In the genomic region with DNA sequence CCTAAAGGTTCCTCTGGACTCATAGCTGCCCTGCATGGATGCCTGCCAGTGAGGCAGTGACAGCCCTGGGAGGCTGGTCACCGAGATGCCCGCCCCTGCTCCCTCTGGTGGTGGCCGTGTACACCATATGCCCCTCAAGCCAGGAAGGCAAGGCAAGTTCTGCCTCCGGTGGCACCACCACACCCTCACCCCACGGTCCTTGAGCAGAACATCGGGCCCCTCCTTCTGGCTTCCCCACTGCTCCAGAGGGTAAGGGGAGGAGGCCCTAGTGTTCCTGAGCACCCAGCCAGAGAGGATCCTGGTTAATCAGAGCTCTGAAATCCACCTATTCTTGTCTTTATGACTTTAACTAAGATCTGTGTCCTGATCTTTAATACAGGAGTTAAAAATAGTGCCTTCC, we compare ENCODE assay signal across 9 cellular contexts. TPM values are rescaled to one million over a fixed set of nuclear protein-coding genes. Genes with fewer than 3 reads are reported as not detected.
DNase-seq lines count a peak whose midpoint lies in the region; ATAC-seq and TF ChIP-seq lines count a peak whose summit lies in the region.
"Had no signal": no experiment of that assay in that cellular context is flagged by ENCODE, and none has a peak within 500 bp of the region (broad histone marks: within the 10 kb centered on the region; RNA-seq: fewer than 3 reads in every experiment).

No MANE protein-coding gene starts in this region.

- 71% methylated on average over 6 of the region's 6 CpGs for WGBS in hepatocyte (ENCODE audit: low lambda C conversion rate, missing lambda C conversion rate)
- WGBS in thyroid gland, 2 donors, result 17 to 27% methylated on average over 3 to 4 of the region's 6 CpGs

- H3K36me3 ChIP-seq in hepatocyte (replicated peaks; ENCODE audit: insufficient read depth, low read depth) (no peaks in the 10 kb centered on the region), thyroid gland (peaks cover 0 to 8% of the 10 kb centered on the region in 2 donors)

- TF ChIP-seq POLR2A in thyroid gland (IDR thresholded peaks at IDR 0.05), result no peak

- peak overlapping the region; percentile 87 for H3K27ac ChIP-seq in hepatocyte
- peak overlapping the region; percentile 75 to 89 (median 77) for H3K27ac ChIP-seq in thyroid gland

- no peak overlapping the region for H2AFZ ChIP-seq in hepatocyte

- TF ChIP-seq CTCF in hepatocyte (IDR thresholded peaks at IDR 0.05; ENCODE audit: poor library complexity), result peak; percentile 53
- TF ChIP-seq CTCF in thyroid gland (IDR thresholded peaks at IDR 0.05), result peak in 5 of 6 experiments; percentile 54 to 88 (median 61)

- intact Hi-C loops in thyroid gland (cut with DNase I), result no loop called here

- H3K79me2 ChIP-seq in hepatocyte, result peaks cover 10% of the 10 kb centered on the region

- peak; percentile 64 for DNase-seq in DMS 273 (lab: John Stamatoyannopoulos, UW; ENCODE audit: unreplicated experiment)
- DNase-seq in DMS 273 treated with DMSO at 0.1 percent for 48 hours (lab: John Stamatoyannopoulos, UW), result no peak
- DNase-seq in NCI-H524 treated with DMSO at 0.1 percent for 48 hours (lab: John Stamatoyannopoulos, UW), result peak; percentile 5
- DNase-seq in activated T-helper 1 cell treated with anti-CD3 and anti-CD28 coated beads, Interleukin-2, amount 50 U/mL, for 16 hours (ENCODE audit: low read depth in 1 of 2, low spot score in 1 of 2), result peak; percentile 31 to 53
- peak; percentile 69 for DNase-seq in hepatocyte (ENCODE audit: low spot score)
- peak; percentile 56 to 84 for DNase-seq in thyroid gland
- DNase-seq in OCI-M2 (lab: John Stamatoyannopoulos, UW; ENCODE audit: unreplicated experiment), result no peak

- H3K27me3 ChIP-seq in hepatocyte (no peaks in the 10 kb centered on the region), thyroid gland (no peaks in the 10 kb centered on the region)

- H3K9me3 ChIP-seq in hepatocyte (ENCODE audit: low read depth) (no peaks in the 10 kb centered on the region), thyroid gland (no peaks in the 10 kb centered on the region)

- H3K9me2 ChIP-seq in hepatocyte (replicated peaks; ENCODE audit: insufficient read depth), result no peaks in the 10 kb centered on the region

- ATAC-seq in GM19351 (IDR thresholded peaks at IDR 0.05; ENCODE audit: unreplicated experiment), result peak; percentile 77

- H3K4me1 ChIP-seq in hepatocyte (ENCODE audit: insufficient read depth), result peaks cover 34% of the 10 kb centered on the region
- H3K4me1 ChIP-seq in thyroid gland, result peaks cover 49 to 62% of the 10 kb centered on the region in 2 donors

- no peaks in the 10 kb centered on the region for H4K20me1 ChIP-seq in hepatocyte (ENCODE audit: insufficient read depth, poor library complexity, severe bottlenecking)

- H3K4me2 ChIP-seq in hepatocyte, result no peak overlapping the region

- H3K4me3 ChIP-seq in hepatocyte (no peak overlapping the region), thyroid gland (replicated peaks in 1 of 3) (no peak overlapping the region)

RNA-seq across cellular contexts. Expression of gene S100A14, which starts 1.6 kb away (rescaled TPM):
- total RNA-seq in hepatocyte (112 and 141 TPM in 2 replicates), thyroid gland (100 to 1,000 TPM; 112 to 175 (median 132) TPM)
- 62.8 and 94.9 TPM in 2 replicates for polyA plus RNA-seq in hepatocyte
- total RNA-seq: activated CD8-positive, alpha-beta memory T cell treated with anti-CD3 and anti-CD28 coated beads for 36 hours had no signal

RNA-seq across cellular contexts. Expression of gene S100A16, which starts 4.7 kb away (rescaled TPM):
- total RNA-seq in hepatocyte (103 and 129 TPM in 2 replicates), thyroid gland (100 to 1,000 TPM in 1 of 4 donors, 10 to 100 TPM in 3; 62.7 to 104 (median 76.3) TPM)
- polyA plus RNA-seq in hepatocyte, result 134 and 155 TPM in 2 replicates
- total RNA-seq: activated CD8-positive, alpha-beta memory T cell treated with anti-CD3 and anti-CD28 coated beads for 36 hours had no signal

RNA-seq across cellular contexts. Expression of gene S100A13, which starts 9.6 kb away (rescaled TPM):
- total RNA-seq in hepatocyte (82.0 and 115 TPM in 2 replicates), thyroid gland (100 to 1,000 TPM; 219 to 545 (median 343) TPM)
- polyA plus RNA-seq in hepatocyte, result 248 and 282 TPM in 2 replicates

RNA-seq across cellular contexts. Expression of gene S100A1, which starts 10.6 kb away (rescaled TPM):
- total RNA-seq in hepatocyte (2.7 and 15.0 TPM in 2 replicates), thyroid gland (100 to 1,000 TPM; 139 to 498 (median 231) TPM)
- 1.3 and 4.0 TPM in 2 replicates for polyA plus RNA-seq in hepatocyte
- total RNA-seq: activated CD8-positive, alpha-beta memory T cell treated with anti-CD3 and anti-CD28 coated beads for 36 hours had no signal

RNA-seq across cellular contexts. Expression of gene CHTOP, which starts 16.2 kb away (rescaled TPM):
- total RNA-seq in hepatocyte (56.2 and 65.5 TPM in 2 replicates), thyroid gland (100 to 1,000 TPM in 3 of 4 donors, 10 to 100 TPM in 1; 99.1 to 124 (median 105) TPM)
- polyA plus RNA-seq in hepatocyte, result 40.6 and 50.7 TPM in 2 replicates

Comparison
In these comparisons a context has a peak if more than half of its experiments do, and no peak if none do; other contexts are left out.
1. DNase-seq: peak in DMS 273 (single experiment), NCI-H524 treated with DMSO at 0.1 percent for 48 hours (single experiment), activated T-helper 1 cell treated with anti-CD3 and anti-CD28 coated beads, Interleukin-2, amount 50 U/mL, for 16 hours (2 of 2), hepatocyte (single experiment) and thyroid gland (2 of 2); none in DMS 273 treated with DMSO at 0.1 percent for 48 hours (single experiment) and OCI-M2 (single experiment).